In the genomic region with DNA sequence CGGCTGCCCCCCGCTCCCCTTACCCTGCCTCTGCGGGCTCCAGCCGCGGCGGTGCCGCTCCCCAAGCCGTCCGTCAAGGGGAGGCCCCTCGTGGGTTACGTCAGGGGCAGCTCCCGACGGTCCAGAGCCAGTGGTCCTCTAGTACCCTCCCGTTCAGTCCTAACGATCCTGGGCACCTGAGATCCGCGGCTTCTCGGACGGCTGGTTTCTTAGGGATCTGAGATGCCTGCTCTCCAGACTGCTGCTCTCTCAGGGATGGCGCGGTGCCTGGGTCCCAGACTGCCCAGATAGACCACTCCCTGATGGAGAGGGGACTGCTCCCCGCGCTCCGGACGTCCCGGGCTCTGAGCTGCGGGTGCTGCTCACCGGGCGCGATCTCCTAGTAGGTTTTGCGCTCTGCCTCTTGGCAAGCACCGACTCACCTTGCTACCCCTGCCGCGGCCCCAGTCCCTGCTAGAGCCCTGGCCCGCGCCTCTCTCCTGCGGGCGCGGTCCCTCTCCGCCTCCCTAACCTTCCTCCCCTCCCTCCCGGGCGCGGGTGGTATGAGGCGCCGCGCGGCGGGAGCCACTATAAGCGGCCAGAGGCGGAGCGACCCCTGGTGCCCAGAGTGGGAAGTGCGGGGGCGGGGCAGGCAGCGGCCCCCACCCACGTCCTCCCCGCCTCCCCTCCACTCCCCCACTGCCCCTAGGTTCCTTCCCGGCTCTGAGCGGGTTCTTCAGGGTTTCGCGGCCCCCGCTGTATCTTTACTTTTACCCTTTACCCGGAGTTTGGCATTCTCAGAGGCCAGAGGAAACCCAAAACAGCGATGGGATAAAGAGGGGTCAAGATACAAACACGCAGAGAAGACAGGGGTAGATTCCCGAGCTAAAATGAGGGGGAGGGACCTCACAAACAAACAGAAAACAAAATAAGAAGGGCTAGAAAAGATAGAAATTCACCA, we compare ENCODE assay signal across 7 cellular contexts. TPM values are rescaled to one million over a fixed set of nuclear protein-coding genes. Genes with fewer than 3 reads are reported as not detected.
DNase-seq lines count a peak whose midpoint lies in the region; ATAC-seq, FAIRE-seq and TF ChIP-seq lines count a peak whose summit lies in the region.

A gene (minus strand): TSS at position 544 of the 940 bp plus-strand sequence. CDS start 711 bp downstream, outside the sequence.

- dilution Hi-C loops in endothelial cell of umbilical vein (cut with MboI; ENCODE audit: extremely low pct_ligation_motif_present, low sequenced_read_pairs), result no loop called here

- H3K9me3 ChIP-seq in endothelial cell of umbilical vein (replicated peaks; ENCODE audit: control insufficient read depth, insufficient read depth, low read length) (no peaks in the 10 kb centered on the region), mucosa of descending colon (no peaks in the 10 kb centered on the region)

- POLR2A ChIA-PET in endothelial cell of umbilical vein (lab: Charles Lee), result interaction anchor here (0.7 kb wide), 1 partner anchor 14 kb away, joined by 3 read pairs; a partner anchor contains a TSS

- CTCF ChIA-PET in endothelial cell of umbilical vein (lab: Charles Lee), result interaction anchor here (0.8 to 9.0 kb wide), 5 partner anchors 12 to 244 kb away, joined by 3 to 280 read pairs (median 25); a partner anchor contains a TSS

- TF ChIP-seq CTCF in endothelial cell of umbilical vein (IDR thresholded peaks at IDR 0.05; ENCODE audit: extremely low read depth in 1 of 2, insufficient read depth in 1 of 2, low read depth in 1 of 2, low read length in 2 of 2) (peak; percentile 64 to 97), mucosa of descending colon (IDR thresholded peaks at IDR 0.05) (peak; percentile 97)

- H3K4me3 ChIP-seq in endothelial cell of umbilical vein (replicated peaks in 1 of 3; ENCODE audit: insufficient read depth in 1 of 3, low read depth in 1 of 3, low read length in 3 of 3) (peak within 1 kb of the TSS in 1 of 3 experiments; percentile 20), mucosa of descending colon (no peak within 1 kb of the TSS)

- no peak within 1 kb of the TSS for H3K9ac ChIP-seq in endothelial cell of umbilical vein (replicated peaks; ENCODE audit: extremely low read depth, insufficient read depth, low read length)

- H3K27me3 ChIP-seq in endothelial cell of umbilical vein (ENCODE audit: control insufficient read depth in 2 of 2, insufficient read depth in 2 of 2, low read length in 2 of 2), result peaks cover 59 to 70% of the 10 kb centered on the region in 2 experiments

- no peaks in the 10 kb centered on the region for H4K20me1 ChIP-seq in endothelial cell of umbilical vein (replicated peaks; ENCODE audit: control insufficient read depth, extremely low read depth, insufficient read depth, low read length)

- no peak within 1 kb of the TSS for H3K27ac ChIP-seq in endothelial cell of umbilical vein (ENCODE audit: insufficient read depth, low read depth, low read length)

- BruUV-seq in endothelial cell of umbilical vein (replicated peaks; lab: Mats Ljungman, UMichigan), result no TSS peak

- intact Hi-C loops in endothelial cell of umbilical vein (cut with micrococcal nuclease), result loop anchor here (1.0 kb wide), 1 partner anchor 49 kb away; no protein-coding TSS in a partner anchor
- intact Hi-C loops in mucosa of descending colon (cut with DNase I, micrococcal nuclease), result loop anchor here in 1 of 2 donors (10.0 kb wide), 1 partner anchor 52 kb away; no protein-coding TSS in a partner anchor

- H3K4me2 ChIP-seq in endothelial cell of umbilical vein (ENCODE audit: insufficient read depth, low read length), result peak within 1 kb of the TSS; percentile 28

- TF ChIP-seq POLR2A in GM12892 (IDR thresholded peaks at IDR 0.05; ENCODE audit: low read depth, low read length), result no peak
- TF ChIP-seq POLR2A in endothelial cell of umbilical vein (IDR thresholded peaks at IDR 0.05; ENCODE audit: low read depth, low read length), result no peak

- ATAC-seq in HG03469 (IDR thresholded peaks at IDR 0.05; ENCODE audit: unreplicated experiment), result peak; percentile 50
- ATAC-seq in mucosa of descending colon, result peak; percentile 93

- H3K79me2 ChIP-seq in endothelial cell of umbilical vein (ENCODE audit: control insufficient read depth, insufficient read depth, low read length), result no peaks in the 10 kb centered on the region

- H3K36me3 ChIP-seq in endothelial cell of umbilical vein (ENCODE audit: control insufficient read depth in 2 of 2, extremely low read depth in 1 of 2, insufficient read depth in 2 of 2, low read length in 2 of 2), result no peaks in the 10 kb centered on the region
- no peaks in the 10 kb centered on the region for H3K36me3 ChIP-seq in mucosa of descending colon (ENCODE audit: low read depth)

- no peaks in the 10 kb centered on the region for H3K9me1 ChIP-seq in endothelial cell of umbilical vein (replicated peaks; ENCODE audit: control insufficient read depth, extremely low read depth, insufficient read depth, low read length)

- H3K4me1 ChIP-seq in endothelial cell of umbilical vein (ENCODE audit: control insufficient read depth, extremely low read depth, insufficient read depth, low read length) (no peaks in the 10 kb centered on the region), mucosa of descending colon (ENCODE audit: low read depth) (peaks cover 18% of the 10 kb centered on the region)

- H2AFZ ChIP-seq in endothelial cell of umbilical vein (ENCODE audit: low read depth, low read length), result peak within 1 kb of the TSS; percentile 75

- FAIRE-seq in GM12892 (lab: Jason Lieb, UNC) (peak; percentile 38), endothelial cell of umbilical vein (lab: Jason Lieb, UNC) (peak; percentile 48)

- peak; percentile 91 for DNase-seq in GM12892 (ENCODE audit: insufficient read length)
- peak; percentile 85 for DNase-seq in NOMO-1 treated with dmso at 0.1 percent for 144 hours (lab: John Stamatoyannopoulos, UW; ENCODE audit: unreplicated experiment)
- peak; percentile 63 for DNase-seq in activated CD8-positive, alpha-beta memory T cell treated with anti-CD3 and anti-CD28 coated beads, Interleukin-2, amount 50 U/mL, for 24 hours (ENCODE audit: extremely low read depth)
- DNase-seq in endothelial cell of umbilical vein (ENCODE audit: low read depth, low spot score), result peak; percentile 69
- DNase-seq in mucosa of descending colon, result peak; percentile 81 to 93 (median 91)
- DNase-seq in stimulated activated CD8-positive, alpha-beta memory T cell treated with anti-CD3 and anti-CD28 coated beads, Interleukin-2, amount 100 ng/mL, for 48 hours (ENCODE audit: low read depth in 2 of 2), result peak; percentile 79 to 87

TF ChIP-seq in endothelial cell of umbilical vein, 7 proteins besides CTCF, POLR2A, EP300 and RAD21:
- peak; percentile 84 for TF ChIP-seq EZH2 (IDR thresholded peaks at IDR 0.05; ENCODE audit: borderline replicate concordance, low read depth, low read length, severe bottlenecking)
- no peak for TF ChIP-seq MYC (IDR thresholded peaks at IDR 0.05; ENCODE audit: low read depth, low read length)
TF ChIP-seq in endothelial cell of umbilical vein: peak in this region for 1.

RNA-seq across cellular contexts. Expression of the gene that starts here (rescaled TPM):
- polyA plus RNA-seq in GM12892 (2012; ENCODE audit: missing spikeins), result not detected
- total RNA-seq in endothelial cell of umbilical vein, result not detected in 2 replicates
- polyA plus RNA-seq in endothelial cell of umbilical vein, result not detected in 2 replicates
- 0.03 TPM in 1 of 2 replicates, not detected in the other for polyA plus RNA-seq in endothelial cell of umbilical vein (2011; cell fraction: cytosol; rRNA removed)
- not detected in 2 replicates for polyA plus RNA-seq in endothelial cell of umbilical vein (2011; cell fraction: nucleus; rRNA removed)
- polyA plus RNA-seq in endothelial cell of umbilical vein (2012), result not detected in 2 replicates
- not detected in 2 replicates for polyA minus RNA-seq in endothelial cell of umbilical vein
- polyA minus RNA-seq in endothelial cell of umbilical vein (2011; cell fraction: cytosol; rRNA and poly(A)+ RNA removed), result 0.41 TPM
- not detected in 2 replicates for polyA minus RNA-seq in endothelial cell of umbilical vein (2011; cell fraction: nucleus; rRNA and poly(A)+ RNA removed)
- total RNA-seq in mucosa of descending colon, result not detected

Comparison
In these comparisons a context has a peak if more than half of its experiments do, and no peak if none do; other contexts are left out.
1. Peak in DNase-seq and H3K4me2 ChIP-seq in endothelial cell of umbilical vein; RNA of the gene not detected or under 1 TPM.
2. Peak in DNase-seq and ATAC-seq in mucosa of descending colon; RNA of the gene not detected or under 1 TPM.